17 cellular contexts compared by ENCODE assay signal in the genomic region with DNA sequence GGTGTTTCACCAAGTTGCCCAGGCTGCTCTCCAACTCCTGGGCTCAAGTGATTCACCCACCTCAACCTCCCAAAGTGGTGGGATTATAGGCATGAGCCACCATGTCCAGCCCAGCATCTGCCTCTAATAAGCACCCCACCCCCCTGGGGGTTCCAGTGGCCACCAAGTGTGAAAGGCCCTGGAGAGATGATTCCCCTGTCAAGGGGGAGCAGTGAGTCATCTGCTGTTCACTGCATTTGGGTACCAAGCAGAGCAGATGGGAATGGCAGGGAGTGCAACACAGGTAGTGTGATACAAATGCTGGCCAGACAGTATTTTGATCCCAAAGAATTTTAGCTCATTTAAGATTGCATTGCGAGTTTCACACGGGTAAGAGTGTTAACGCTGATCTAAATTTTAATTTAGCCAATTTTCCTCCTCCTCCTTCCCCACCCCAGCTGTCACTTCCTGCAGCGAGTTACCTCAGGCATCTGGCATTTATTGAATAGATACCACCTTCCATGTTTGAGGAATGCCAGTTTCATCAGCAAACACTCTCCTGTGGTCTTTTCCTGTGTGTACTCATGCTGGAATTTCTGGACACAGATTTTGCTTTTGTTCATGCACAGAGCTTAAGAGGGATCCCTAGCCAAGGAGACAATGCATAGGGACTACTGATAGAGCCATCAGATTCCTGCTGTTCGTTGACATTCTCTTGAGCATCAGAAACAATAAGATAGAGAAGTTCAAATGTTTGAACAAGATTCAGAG. TPM values are rescaled to one million over a fixed set of nuclear protein-coding genes. Genes with fewer than 3 reads are reported as not detected.
DNase-seq lines count a peak whose midpoint lies in the region; ATAC-seq, FAIRE-seq and TF ChIP-seq lines count a peak whose summit lies in the region.
"Had no signal": no experiment of that assay in that cellular context is flagged by ENCODE, and none has a peak within 500 bp of the region (broad histone marks: within the 10 kb centered on the region; RNA-seq: fewer than 3 reads in every experiment).

No MANE protein-coding gene starts in this region.

- no peak for FAIRE-seq in pancreas (lab: Jason Lieb, UNC)
- FAIRE-seq: D721Med had no signal

- H3K27me3 Mint-ChIP-seq in activated T-helper 17 cell treated with anti-CD3 and anti-CD28 coated beads, Interleukin-2, amount 50 U/mL, for 72 hours = peaks cover 3% of the 10 kb centered on the region

- H3K27ac ChIP-seq in body of pancreas (peak overlapping the region; percentile 33 to 78 (median 54)), pancreas (peak overlapping the region in 2 of 4 donors; percentile 4 to 30)
- H3K27ac ChIP-seq: HL-60, prostate gland, upper lobe of right lung had no signal

- H3K36me3 ChIP-seq in body of pancreas (replicated peaks in 1 of 2; ENCODE audit: insufficient read depth in 1 of 2, low read depth in 2 of 2) (no peaks in the 10 kb centered on the region), pancreas (no peaks in the 10 kb centered on the region)
- H3K36me3 ChIP-seq: prostate gland, upper lobe of right lung had no signal

- TF ChIP-seq POLR2A in body of pancreas (IDR thresholded peaks at IDR 0.05) = no peak

- DNase-seq in NCI-H524 (lab: John Stamatoyannopoulos, UW) (peak; percentile 7 to 37), NCI-H524 treated with DMSO at 0.1 percent for 48 hours (lab: John Stamatoyannopoulos, UW) (no peak), NCI-H2171 (lab: John Stamatoyannopoulos, UW) (peak; percentile 30), body of pancreas (peak in 1 of 4 donors; percentile 21), pancreas (peak in 1 of 6 donors; percentile 16)
- no peak for DNase-seq in activated naive CD4-positive, alpha-beta T cell treated with anti-CD3 and anti-CD28 coated beads, Interleukin-2, amount 50 U/mL, for 72 hours (ENCODE audit: low spot score in 2 of 2)
- DNase-seq: activated CD4-positive, CD25-positive, alpha-beta regulatory T cell; dermis blood vessel endothelial cell; NCI-H526 treated with DMSO at 0.1 percent for 48 hours; SK-N-SH; stimulated activated CD8-positive, alpha-beta memory T cell treated with anti-CD3 and anti-CD28 coated beads, Interleukin-4, amount 100 ng/mL, for 48 hours; upper lobe of right lung had no signal

- intact Hi-C loops in body of pancreas (cut with DNase I) = no loop called here
- intact Hi-C loops in pancreas (cut with DNase I) = no loop called here

- no peaks in the 10 kb centered on the region for H3K9me3 Mint-ChIP-seq in activated naive CD4-positive, alpha-beta T cell treated with anti-CD3 and anti-CD28 coated beads, Interleukin-2, amount 50 U/mL, for 72 hours
- H3K9me3 Mint-ChIP-seq in activated T-helper 17 cell treated with anti-CD3 and anti-CD28 coated beads, Interleukin-2, amount 50 U/mL, for 72 hours = no peaks in the 10 kb centered on the region

- H3K4me3 ChIP-seq in body of pancreas (no peak overlapping the region), pancreas (no peak overlapping the region)
- H3K4me3 ChIP-seq: prostate gland, upper lobe of right lung had no signal

- H3K9me3 ChIP-seq in body of pancreas = no peaks in the 10 kb centered on the region
- no peaks in the 10 kb centered on the region for H3K9me3 ChIP-seq in pancreas
- H3K9me3 ChIP-seq: prostate gland, SK-N-SH, upper lobe of right lung had no signal

- TF ChIP-seq CTCF in body of pancreas (IDR thresholded peaks at IDR 0.05) (no peak), pancreas (IDR thresholded peaks at IDR 0.05) (no peak)

- H3K4me1 Mint-ChIP-seq in activated T-helper 17 cell treated with anti-CD3 and anti-CD28 coated beads, Interleukin-2, amount 50 U/mL, for 72 hours = no peaks in the 10 kb centered on the region

- H3K36me3 Mint-ChIP-seq in activated naive CD4-positive, alpha-beta T cell treated with anti-CD3 and anti-CD28 coated beads, Interleukin-2, amount 50 U/mL, for 72 hours = no peaks in the 10 kb centered on the region
- no peaks in the 10 kb centered on the region for H3K36me3 Mint-ChIP-seq in activated T-helper 17 cell treated with anti-CD3 and anti-CD28 coated beads, Interleukin-2, amount 50 U/mL, for 72 hours (ENCODE audit: low read depth)

- H3K27me3 ChIP-seq in body of pancreas (no peaks in the 10 kb centered on the region), pancreas (no peaks in the 10 kb centered on the region)
- H3K27me3 ChIP-seq: upper lobe of right lung had no signal

- H3K27ac Mint-ChIP-seq in activated naive CD4-positive, alpha-beta T cell treated with anti-CD3 and anti-CD28 coated beads, Interleukin-2, amount 50 U/mL, for 72 hours = no peak overlapping the region
- H3K27ac Mint-ChIP-seq in activated T-helper 17 cell treated with anti-CD3 and anti-CD28 coated beads, Interleukin-2, amount 50 U/mL, for 72 hours = no peak overlapping the region

- ATAC-seq in body of pancreas = peak; percentile 83
- ATAC-seq in pancreas = peak; percentile 30 to 80 (median 52)
- ATAC-seq in activated naive CD4-positive, alpha-beta T cell treated with anti-CD3 and anti-CD28 coated beads, Interleukin-2, amount 50 U/mL, for 72 hours = no peak
- ATAC-seq in HG03095 (IDR thresholded peaks at IDR 0.05; ENCODE audit: unreplicated experiment) = no peak
- ATAC-seq in activated T-helper 17 cell treated with anti-CD3 and anti-CD28 coated beads, Interleukin-2, amount 50 U/mL, for 72 hours (replicated peaks) = no peak
- ATAC-seq: upper lobe of right lung had no signal

- H3K4me1 ChIP-seq in body of pancreas (peaks cover 24% of the 10 kb centered on the region), pancreas (peaks cover 0 to 4% (median 0%) of the 10 kb centered on the region in 3 donors)
- H3K4me1 ChIP-seq: prostate gland, upper lobe of right lung had no signal

- H3K4me3 Mint-ChIP-seq in activated T-helper 17 cell treated with anti-CD3 and anti-CD28 coated beads, Interleukin-2, amount 50 U/mL, for 72 hours = no peak overlapping the region

- 31 to 40% methylated on average over 5 of the region's 5 CpGs for WGBS in body of pancreas, 2 donors
- WGBS in pancreas, 2 donors = 40% methylated on average over 5 of the region's 5 CpGs

RNA-seq across cellular contexts. Expression of a gene that starts 32.4 kb away (rescaled TPM):
- total RNA-seq in body of pancreas = 10 to 100 TPM; 36.6 to 42.8 TPM
- 10 to 100 TPM; 30.8 to 57.6 (median 31.4) TPM for total RNA-seq in pancreas
- 10 to 100 TPM; 28.4 to 29.9 TPM for polyA plus RNA-seq in pancreas
- total RNA-seq in activated naive CD4-positive, alpha-beta T cell treated with anti-CD3 and anti-CD28 coated beads, Interleukin-2, amount 50 U/mL, for 72 hours = 10 to 100 TPM; 89.3 to 98.5 TPM
- 10 to 100 TPM; 75.4 to 85.4 TPM for total RNA-seq in activated T-helper 17 cell treated with anti-CD3 and anti-CD28 coated beads, Interleukin-2, amount 50 U/mL, for 72 hours

Comparison
In these comparisons a context has a peak if more than half of its experiments do, and no peak if none do; other contexts are left out.
1. DNase-seq: peak in NCI-H524 (2 of 2) and NCI-H2171 (single experiment); none in NCI-H524 treated with DMSO at 0.1 percent for 48 hours (single experiment) and activated naive CD4-positive, alpha-beta T cell treated with anti-CD3 and anti-CD28 coated beads, Interleukin-2, amount 50 U/mL, for 72 hours (0 of 2).
2. ATAC-seq: peak in body of pancreas (single experiment) and pancreas (4 of 4); none in activated naive CD4-positive, alpha-beta T cell treated with anti-CD3 and anti-CD28 coated beads, Interleukin-2, amount 50 U/mL, for 72 hours (0 of 2), HG03095 (single experiment) and activated T-helper 17 cell treated with anti-CD3 and anti-CD28 coated beads, Interleukin-2, amount 50 U/mL, for 72 hours (single experiment).